1 cellular context compared by ENCODE assay signal in genomic region chr17:75625813-75626486, GRCh38.
TF ChIP-seq lines count a peak whose summit lies in the region.

No MANE protein-coding gene starts in this region.

TF ChIP-seq in HepG2, 621 proteins besides CTCF, POLR2A, EP300 and RAD21 (continues in another document):
- TF ChIP-seq ZNF556 (CRISPR knock-in tag; IDR thresholded peaks at IDR 0.05; ENCODE audit: borderline replicate concordance) (no peak), ZNF839 (CRISPR knock-in tag; IDR thresholded peaks at IDR 0.05; ENCODE audit: borderline replicate concordance) (no peak), ZNF572 (CRISPR knock-in tag; IDR thresholded peaks at IDR 0.05) (no peak), POGK (CRISPR knock-in tag; conservative IDR thresholded peaks at IDR 0.05) (no peak), ZNF326 (CRISPR knock-in tag; IDR thresholded peaks at IDR 0.05; ENCODE audit: borderline replicate concordance) (no peak), YEATS4 (CRISPR knock-in tag; IDR thresholded peaks at IDR 0.05; ENCODE audit: borderline replicate concordance) (no peak), NFAT5 (CRISPR knock-in tag; IDR thresholded peaks at IDR 0.05) (no peak), HNF1B (CRISPR knock-in tag; IDR thresholded peaks at IDR 0.05) (peak; percentile 56; the same call in 1 of the 2 replicates), AGO1 (IDR thresholded peaks at IDR 0.05; ENCODE audit: low read depth, low read length, poor library complexity, severe bottlenecking) (peak; percentile 34), ZNF33B (CRISPR knock-in tag; IDR thresholded peaks at IDR 0.05) (0 out of 2 replicates have a peak, but pooled peaks have one; percentile 16), ATF6 (CRISPR knock-in tag; conservative IDR thresholded peaks at IDR 0.05) (no peak), ADNP (CRISPR knock-in tag; IDR thresholded peaks at IDR 0.05) (no peak), ZBTB7B (CRISPR knock-in tag; IDR thresholded peaks at IDR 0.05) (peak; percentile 63; the same call in 1 of the 2 replicates), SNAPC5 (CRISPR knock-in tag; IDR thresholded peaks at IDR 0.05; ENCODE audit: borderline replicate concordance) (no peak), ELF3 (CRISPR knock-in tag; IDR thresholded peaks at IDR 0.05) (no peak), NRL (CRISPR knock-in tag; IDR thresholded peaks at IDR 0.05; ENCODE audit: borderline replicate concordance) (no peak), SP4 (CRISPR knock-in tag; IDR thresholded peaks at IDR 0.05) (no peak), ETV6 (CRISPR knock-in tag; conservative IDR thresholded peaks at IDR 0.05) (no peak), NFKBIZ (CRISPR knock-in tag; IDR thresholded peaks at IDR 0.05) (no peak), HOXA7 (CRISPR knock-in tag; IDR thresholded peaks at IDR 0.05) (no peak), ZNF3 (CRISPR knock-in tag; IDR thresholded peaks at IDR 0.05) (no peak), HNF1A (IDR thresholded peaks at IDR 0.05; ENCODE audit: low read depth) (no peak), HNF1A (CRISPR knock-in tag; IDR thresholded peaks at IDR 0.05; ENCODE audit: borderline replicate concordance) (0 out of 2 replicates have a peak, but pooled peaks have one; percentile 51), ZBTB3 (CRISPR knock-in tag; IDR thresholded peaks at IDR 0.05; ENCODE audit: borderline replicate concordance, low read depth) (no peak), SOX13 (IDR thresholded peaks at IDR 0.05) (no peak), SOX13 (CRISPR knock-in tag; conservative IDR thresholded peaks at IDR 0.05 in 1 of 2, IDR thresholded peaks at IDR 0.05 in 1 of 2) (no peak), ZNF557 (CRISPR knock-in tag; IDR thresholded peaks at IDR 0.05) (no peak), MTA3 (CRISPR knock-in tag; IDR thresholded peaks at IDR 0.05) (no peak), ZC3H13 (CRISPR knock-in tag; IDR thresholded peaks at IDR 0.05) (0 out of 2 replicates have a peak, but pooled peaks have one; percentile 59), RBM39 (IDR thresholded peaks at IDR 0.05; ENCODE audit: low read depth, low read length, poor library complexity, severe bottlenecking) (peak; percentile 90), ZNF841 (CRISPR knock-in tag; IDR thresholded peaks at IDR 0.05; ENCODE audit: borderline replicate concordance) (no peak), HMGXB4 (CRISPR knock-in tag; IDR thresholded peaks at IDR 0.05; ENCODE audit: borderline replicate concordance in 1 of 2, low read depth in 1 of 2) (0 out of 4 replicates have a peak, but pooled peaks have one; percentile 33 to 57), ZNF639 (CRISPR knock-in tag; conservative IDR thresholded peaks at IDR 0.05) (no peak), ZNF530 (CRISPR knock-in tag; IDR thresholded peaks at IDR 0.05; ENCODE audit: low read depth) (no peak), GFI1 (CRISPR knock-in tag; IDR thresholded peaks at IDR 0.05; ENCODE audit: borderline replicate concordance) (no peak), TFDP1 (CRISPR knock-in tag; IDR thresholded peaks at IDR 0.05; ENCODE audit: borderline replicate concordance) (no peak), PREB (CRISPR knock-in tag; IDR thresholded peaks at IDR 0.05) (no peak), ZNF563 (CRISPR knock-in tag; IDR thresholded peaks at IDR 0.05) (no peak), HDAC2 (CRISPR knock-in tag; IDR thresholded peaks at IDR 0.05) (no peak), ZNF432 (CRISPR knock-in tag; IDR thresholded peaks at IDR 0.05; ENCODE audit: borderline replicate concordance) (no peak)
